ENCODE assay signal across 19 cellular contexts in the genomic region with DNA sequence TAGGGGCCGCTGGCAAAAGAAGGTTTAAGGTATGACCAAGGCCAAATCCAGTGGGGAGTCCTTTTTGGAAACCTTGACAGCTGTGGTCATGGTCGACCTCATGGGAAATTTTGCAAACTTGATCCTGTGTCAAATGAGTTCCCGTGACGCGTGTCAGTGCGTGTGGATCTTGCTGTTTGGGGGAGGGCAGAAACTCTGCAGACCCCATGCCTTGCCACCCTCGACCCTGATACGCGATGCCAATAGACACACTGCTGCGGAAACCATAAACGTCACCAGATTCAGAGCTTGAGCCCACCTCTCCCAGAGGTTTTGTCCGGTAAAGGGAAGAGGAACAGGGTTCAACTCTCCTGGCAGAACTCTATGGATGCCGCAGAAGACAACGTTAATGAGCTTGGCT.
DNase-seq lines count a peak whose midpoint lies in the region; ATAC-seq, FAIRE-seq and TF ChIP-seq lines count a peak whose summit lies in the region.
"Had no signal": no experiment of that assay in that cellular context is flagged by ENCODE, and none has a peak within 500 bp of the region (broad histone marks: within the 10 kb centered on the region; RNA-seq: fewer than 3 reads in every experiment).

No MANE protein-coding gene starts in this region.

- H3K27me3 ChIP-seq in Peyer's patch = no peaks in the 10 kb centered on the region
- no peaks in the 10 kb centered on the region for H3K27me3 ChIP-seq in mesenchymal stem cell (ENCODE audit: control insufficient read depth in 1 of 2, insufficient read depth in 1 of 2, low read length in 2 of 2)
- H3K27me3 ChIP-seq in transverse colon = no peaks in the 10 kb centered on the region

- 97% methylated on average over 14 of the region's 14 CpGs for WGBS in mesenchymal stem cell
- 82 to 85% methylated on average over 12 to 14 of the region's 14 CpGs for WGBS in transverse colon (ENCODE audit: low coverage in 1 of 2), 2 donors

- DNase-seq in activated naive CD4-positive, alpha-beta T cell treated with anti-CD3 and anti-CD28 coated beads, Interleukin-2, amount 50 U/mL, for 16 hours = peak; percentile 4
- no peak for DNase-seq in activated naive CD4-positive, alpha-beta T cell treated with Interleukin-2 at 50 U/mL for 16 hours
- DNase-seq in Peyer's patch (peak in 2 of 3 donors; percentile 25), mesenchymal stem cell (no peak), transverse colon (peak; percentile 1), GM19239 (ENCODE audit: insufficient read length, low spot score) (no peak)
- DNase-seq in stimulated activated naive CD8-positive, alpha-beta T cell treated with anti-CD3 and anti-CD28 coated beads, Interleukin-15, Interleukin-2, amounts not matched to agents 100 U/mL and 50 U/mL, for 24 hours = no peak
- DNase-seq: DMS 273 treated with DMSO at 0.1 percent for 48 hours, GDM1, KG1, NCI-H1417 treated with DMSO at 0.1 percent for 48 hours, NCI-H2029 treated with DMSO at 0.1 percent for 48 hours, NCI-H510A had no signal

- no peak overlapping the region for H4K8ac ChIP-seq in mesenchymal stem cell (ENCODE audit: low read length)

- no peak overlapping the region for H2AFZ ChIP-seq in mesenchymal stem cell (ENCODE audit: low read depth, low read length)

- no peak overlapping the region for H2BK120ac ChIP-seq in mesenchymal stem cell (ENCODE audit: low read depth, low read length)

- H3K4me2 ChIP-seq in mesenchymal stem cell (ENCODE audit: low read length, poor library complexity, severe bottlenecking) = no peak overlapping the region

- peak overlapping the region; percentile 33 for H3K9ac ChIP-seq in mesenchymal stem cell (ENCODE audit: low read length)

- no peak overlapping the region for H3K4ac ChIP-seq in mesenchymal stem cell (ENCODE audit: low read depth in 1 of 2, low read length in 2 of 2)

- in situ Hi-C loops in transverse colon (cut with MboI; ENCODE audit: low pct_ligation_motif_present in 1 of 4, low pct_unique_long_range_greater_than_20kb in 1 of 4, low sequenced_read_pairs in 3 of 4) = no loop called here

- no peaks in the 10 kb centered on the region for H3K9me3 ChIP-seq in Peyer's patch
- H3K9me3 ChIP-seq in mesenchymal stem cell (ENCODE audit: control insufficient read depth, low read length) = no peaks in the 10 kb centered on the region
- H3K9me3 ChIP-seq in transverse colon = no peaks in the 10 kb centered on the region

- no peak overlapping the region for H3K27ac ChIP-seq in Peyer's patch
- no peak overlapping the region for H3K27ac ChIP-seq in mesenchymal stem cell (ENCODE audit: low read length, poor library complexity, severe bottlenecking)
- H3K27ac ChIP-seq in transverse colon = no peak overlapping the region
- H3K27ac ChIP-seq: C4-2B had no signal

- H3K4me3 ChIP-seq in Peyer's patch = no peak overlapping the region
- no peak overlapping the region for H3K4me3 ChIP-seq in mesenchymal stem cell (ENCODE audit: insufficient read depth in 1 of 2, low read depth in 1 of 2, low read length in 2 of 2)
- H3K4me3 ChIP-seq in transverse colon = no peak overlapping the region
- H3K4me3 ChIP-seq: GM12878 had no signal

- H3K14ac ChIP-seq in mesenchymal stem cell (ENCODE audit: low read length in 2 of 2) = no peak overlapping the region

- intact Hi-C loops in transverse colon (cut with DNase I; ENCODE audit: low total_unique reads) = loop anchor here (10.0 kb wide), 1 partner anchor 1434 kb away; no protein-coding TSS in a partner anchor

- H3K79me1 ChIP-seq in mesenchymal stem cell (replicated peaks; ENCODE audit: low read length, poor library complexity, severe bottlenecking) = no peaks in the 10 kb centered on the region

- H3K4me1 ChIP-seq in Peyer's patch (no peaks in the 10 kb centered on the region), mesenchymal stem cell (ENCODE audit: control insufficient read depth, insufficient read depth, low read depth, low read length) (no peaks in the 10 kb centered on the region), transverse colon (peaks cover 0 to 2% (median 0%) of the 10 kb centered on the region in 4 donors)

- no peak overlapping the region for H2BK12ac ChIP-seq in mesenchymal stem cell (ENCODE audit: low read length in 2 of 2)

- H3K18ac ChIP-seq in mesenchymal stem cell (ENCODE audit: low read depth in 1 of 2, low read length in 2 of 2) = no peak overlapping the region

- no peak overlapping the region for H2BK15ac ChIP-seq in mesenchymal stem cell (ENCODE audit: low read depth, poor library complexity, severe bottlenecking)

- TF ChIP-seq EP300 in transverse colon (IDR thresholded peaks at IDR 0.05; ENCODE audit: low read depth) = no peak

- H4K91ac ChIP-seq in mesenchymal stem cell (ENCODE audit: low read length) = no peak overlapping the region

- no peak overlapping the region for H3K23ac ChIP-seq in mesenchymal stem cell (ENCODE audit: low read length in 2 of 2)

- TF ChIP-seq POLR2A in Peyer's patch (IDR thresholded peaks at IDR 0.05) (no peak), transverse colon (IDR thresholded peaks at IDR 0.05) (no peak)

- FAIRE-seq in GM19239 (lab: Jason Lieb, UNC) = no peak
- FAIRE-seq: A204.1, GM12878, H1 had no signal

- TF ChIP-seq CTCF in Peyer's patch (IDR thresholded peaks at IDR 0.05) (no peak), transverse colon (IDR thresholded peaks at IDR 0.05) (no peak)

- H3K36me3 ChIP-seq in Peyer's patch (no peaks in the 10 kb centered on the region), mesenchymal stem cell (ENCODE audit: control insufficient read depth in 1 of 2, insufficient read depth in 2 of 2, low read depth in 1 of 2, low read length in 2 of 2) (peaks cover 0 to 40% of the 10 kb centered on the region in 2 experiments), transverse colon (no peaks in the 10 kb centered on the region)

- no peak overlapping the region for H2AK5ac ChIP-seq in mesenchymal stem cell (ENCODE audit: low read length, severe bottlenecking)

- ATAC-seq in stimulated activated naive CD8-positive, alpha-beta T cell treated with anti-CD3 and anti-CD28 coated beads, Interleukin-15, Interleukin-2, amounts not matched to agents 100 U/mL and 50 U/mL, for 24 hours = no peak
- ATAC-seq in HG03175 (IDR thresholded peaks at IDR 0.05; ENCODE audit: unreplicated experiment) = no peak
- ATAC-seq: GM12878, Right ventricle myocardium inferior had no signal

- H2BK5ac ChIP-seq in mesenchymal stem cell (ENCODE audit: low read depth, low read length, poor library complexity, severe bottlenecking) = no peak overlapping the region

Comparison
In these comparisons a context has a peak if more than half of its experiments do, and no peak if none do; other contexts are left out.
1. DNase-seq: peak in activated naive CD4-positive, alpha-beta T cell treated with anti-CD3 and anti-CD28 coated beads, Interleukin-2, amount 50 U/mL, for 16 hours (single experiment), Peyer's patch (2 of 3) and transverse colon (single experiment); none in activated naive CD4-positive, alpha-beta T cell treated with Interleukin-2 at 50 U/mL for 16 hours (single experiment), mesenchymal stem cell (single experiment), stimulated activated naive CD8-positive, alpha-beta T cell treated with anti-CD3 and anti-CD28 coated beads, Interleukin-15, Interleukin-2, amounts not matched to agents 100 U/mL and 50 U/mL, for 24 hours (single experiment) and GM19239 (single experiment).